8 cellular contexts compared by ENCODE assay signal in the genomic region with DNA sequence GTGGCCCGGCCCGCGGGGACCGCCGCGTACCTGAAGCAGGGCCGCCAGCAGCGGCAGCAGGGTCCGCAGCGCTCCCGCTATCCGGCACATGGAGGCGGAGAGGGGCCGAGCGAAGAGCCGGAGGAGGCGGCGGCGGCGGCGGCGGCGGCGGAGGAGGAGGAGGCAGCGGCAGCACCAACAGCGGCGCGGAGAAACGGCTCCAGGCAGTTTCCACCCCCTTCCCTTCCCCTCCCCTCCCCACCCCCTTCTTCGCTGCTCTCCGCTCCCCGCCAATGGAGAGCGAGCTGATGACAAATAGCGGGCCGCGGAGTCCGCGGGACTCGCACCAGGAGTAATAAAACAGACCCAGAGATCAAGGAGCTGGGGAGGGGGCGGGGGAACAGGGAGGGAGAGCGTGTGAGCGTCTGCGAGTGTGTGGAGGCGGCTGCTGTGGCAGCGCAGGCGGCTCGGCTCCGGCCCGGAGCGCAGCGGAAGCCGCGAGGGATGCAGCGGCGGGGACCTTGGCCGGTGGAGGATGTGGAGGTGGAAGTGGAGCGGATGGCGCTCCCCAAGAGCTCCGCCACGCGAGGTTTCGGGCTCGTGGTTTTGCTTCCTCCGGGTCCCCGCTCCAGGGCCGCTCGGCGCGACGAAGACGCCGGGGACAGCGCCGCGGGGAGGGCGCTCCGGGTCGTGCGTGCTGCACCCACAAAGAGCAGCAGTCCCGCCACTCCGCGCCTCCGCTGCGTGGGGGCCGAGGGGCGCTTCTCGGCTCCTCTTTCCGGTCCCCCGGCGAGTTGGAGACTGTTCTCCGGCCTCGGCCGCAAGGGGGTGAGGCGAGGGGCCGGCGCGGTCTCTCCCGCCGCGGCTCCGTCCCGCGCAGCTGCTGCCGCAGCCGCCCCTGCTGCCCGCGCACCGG. TPM values are rescaled to one million over a fixed set of nuclear protein-coding genes. Genes with fewer than 3 reads are reported as not detected.
DNase-seq lines count a peak whose midpoint lies in the region; ATAC-seq and TF ChIP-seq lines count a peak whose summit lies in the region.

A gene (minus strand): TSS at position 198 of the 895 bp plus-strand sequence. CDS start 108 bp downstream, at position 90.

- H3K27me3 ChIP-seq in NT2/D1 (ENCODE audit: insufficient read depth, insufficient read length) (peaks cover 6% of the 10 kb centered on the region), breast epithelium (peaks cover 7 to 31% of the 10 kb centered on the region in 2 donors), iPS-20b (ENCODE audit: insufficient read depth, low read length) (peaks cover 52% of the 10 kb centered on the region), gastrocnemius medialis (peaks cover 41 to 58% (median 51%) of the 10 kb centered on the region in 3 donors)

- H3K4me1 ChIP-seq in NT2/D1 (ENCODE audit: insufficient read depth, insufficient read length) (no peaks in the 10 kb centered on the region), breast epithelium (peaks cover 0 to 6% of the 10 kb centered on the region in 2 donors), iPS-20b (ENCODE audit: insufficient read depth, low read length) (peaks cover 48% of the 10 kb centered on the region), gastrocnemius medialis (peaks cover 6 to 15% of the 10 kb centered on the region in 2 donors)

- DNase-seq in DMS153 treated with DMSO at 0.1 percent for 48 hours (lab: John Stamatoyannopoulos, UW; ENCODE audit: unreplicated experiment) (peak; percentile 61), HK-2 (ENCODE audit: unreplicated experiment) (peak; percentile 82), NT2/D1 (ENCODE audit: low read depth, low spot score) (peak; percentile 30), breast epithelium (ENCODE audit: low spot score in 2 of 2) (no peak), gastrocnemius medialis (no peak)

- intact Hi-C loops in breast epithelium (cut with DNase I; ENCODE audit: low total_unique reads), result no loop called here
- intact Hi-C loops in gastrocnemius medialis (cut with DNase I; ENCODE audit: low total_unique reads), result no loop called here

- peak within 1 kb of the TSS; percentile 64 for H3K9ac ChIP-seq in NT2/D1 (ENCODE audit: insufficient read length, low read depth)
- peak within 1 kb of the TSS; percentile 81 for H3K9ac ChIP-seq in iPS-20b (ENCODE audit: low read depth, low read length)

- no peak within 1 kb of the TSS for H3K27ac ChIP-seq in breast epithelium
- no peak within 1 kb of the TSS for H3K27ac ChIP-seq in iPS-20b (ENCODE audit: low read length)
- no peak within 1 kb of the TSS for H3K27ac ChIP-seq in gastrocnemius medialis

- in situ Hi-C loops in gastrocnemius medialis (cut with MboI; ENCODE audit: low sequenced_read_pairs in 4 of 4), result no loop called here

- H3K9me3 ChIP-seq in NT2/D1 (ENCODE audit: insufficient read depth, low read length), result no peaks in the 10 kb centered on the region
- no peaks in the 10 kb centered on the region for H3K9me3 ChIP-seq in breast epithelium
- H3K9me3 ChIP-seq in iPS-20b (ENCODE audit: insufficient read depth, low read depth, low read length), result no peaks in the 10 kb centered on the region
- no peaks in the 10 kb centered on the region for H3K9me3 ChIP-seq in gastrocnemius medialis

- no peak for TF ChIP-seq CTCF in breast epithelium (IDR thresholded peaks at IDR 0.05)
- TF ChIP-seq CTCF in gastrocnemius medialis (IDR thresholded peaks at IDR 0.05 in 4 of 5, conservative IDR thresholded peaks at IDR 0.05 in 1 of 5), result no peak

- H3K36me3 ChIP-seq in NT2/D1 (ENCODE audit: insufficient read depth, insufficient read length, low read length) (no peaks in the 10 kb centered on the region), breast epithelium (no peaks in the 10 kb centered on the region), iPS-20b (ENCODE audit: insufficient read depth, low read depth, low read length) (no peaks in the 10 kb centered on the region), gastrocnemius medialis (no peaks in the 10 kb centered on the region)

- H3K4me3 ChIP-seq in NT2/D1 (ENCODE audit: insufficient read length, low read depth) (peak within 1 kb of the TSS; percentile 40), breast epithelium (peak within 1 kb of the TSS; percentile 49 to 75 (median 56)), iPS-20b (ENCODE audit: low read length) (peak within 1 kb of the TSS; percentile 91), gastrocnemius medialis (peak within 1 kb of the TSS; percentile 55 to 65 (median 59))

- TF ChIP-seq POLR2A in breast epithelium (IDR thresholded peaks at IDR 0.05), result no peak
- TF ChIP-seq POLR2A in gastrocnemius medialis (IDR thresholded peaks at IDR 0.05), result peak in 1 of 2 donors; percentile 11

- ATAC-seq in gastrocnemius medialis, result peak in 1 of 2 donors; percentile 30
- no peak for ATAC-seq in GM21619 (IDR thresholded peaks at IDR 0.05; ENCODE audit: unreplicated experiment)
- ATAC-seq in HG03097 (IDR thresholded peaks at IDR 0.05; ENCODE audit: low FRiP score, unreplicated experiment), result no peak

RNA-seq across cellular contexts. Expression of the gene that starts here (rescaled TPM):
- total RNA-seq in breast epithelium (1 to 10 TPM in 1 of 3 donors, under 1 TPM in 2; 0.16 to 1.8 (median 0.33) TPM), gastrocnemius medialis (under 1 TPM in 3 of 4 donors, not detected in 1; 0.38 to 0.62 (median 0.51) TPM)

Comparison
In these comparisons a context has a peak if more than half of its experiments do, and no peak if none do; other contexts are left out.
1. DNase-seq: peak in DMS153 treated with DMSO at 0.1 percent for 48 hours (single experiment), HK-2 (single experiment) and NT2/D1 (single experiment); none in breast epithelium (0 of 2) and gastrocnemius medialis (0 of 2).
2. H3K4me3 ChIP-seq: peak in every context shown above with its lines; median percentile 91 in iPS-20b; 59 in gastrocnemius medialis; 56 in breast epithelium; 40 in NT2/D1.